Comparison of ENCODE assay signal across 8 cellular contexts in genomic region chr1:44354268-44354839, GRCh38. TPM values are rescaled to one million over a fixed set of nuclear protein-coding genes. Genes with fewer than 3 reads are reported as not detected.
DNase-seq lines count a peak whose midpoint lies in the region; ATAC-seq and TF ChIP-seq lines count a peak whose summit lies in the region.

No MANE protein-coding gene starts in this region.

- H3K79me2 ChIP-seq in mammary epithelial cell (ENCODE audit: insufficient read depth, low read length), result peaks cover 36% of the 10 kb centered on the region

- intact Hi-C loops in mammary epithelial cell (cut with micrococcal nuclease), result no loop called here

- WGBS in mammary epithelial cell (ENCODE audit: low coverage, missing lambda C conversion rate), result 54% methylated on average over 6 of the region's 10 CpGs

- in situ Hi-C loops in mammary epithelial cell (cut with MboI; ENCODE audit: low sequenced_read_pairs in 2 of 2), result no loop called here

- dilution Hi-C loops in mammary epithelial cell (cut with HindIII; ENCODE audit: low sequenced_read_pairs), result no loop called here

- TF ChIP-seq CTCF in AG09309 (IDR thresholded peaks at IDR 0.05; ENCODE audit: control insufficient read depth, insufficient read depth, low read depth, low read length, missing control alignments) (no peak), mammary epithelial cell (conservative IDR thresholded peaks at IDR 0.05 in 1 of 2, IDR thresholded peaks at IDR 0.05 in 1 of 2; ENCODE audit: extremely low read depth in 1 of 2, insufficient read depth in 1 of 2, low read depth in 1 of 2, low read length in 2 of 2) (no peak)

- H3K27ac ChIP-seq in mammary epithelial cell (ENCODE audit: insufficient read depth, low read depth, low read length), result peak overlapping the region; percentile 77
- no peak overlapping the region for H3K27ac ChIP-seq in mucosa of rectum (ENCODE audit: low read depth in 2 of 2, low read length in 2 of 2)

- H3K27me3 ChIP-seq in mammary epithelial cell (ENCODE audit: insufficient read depth, low read length), result no peaks in the 10 kb centered on the region
- H3K27me3 ChIP-seq in mucosa of rectum (ENCODE audit: control insufficient read depth in 2 of 2, insufficient read depth in 2 of 2, low read length in 2 of 2), result no peaks in the 10 kb centered on the region

- H3K36me3 ChIP-seq in mammary epithelial cell (ENCODE audit: insufficient read depth, low read length), result no peaks in the 10 kb centered on the region
- peaks cover 0 to 4% of the 10 kb centered on the region in 2 donors for H3K36me3 ChIP-seq in mucosa of rectum (ENCODE audit: control insufficient read depth in 2 of 2, insufficient read depth in 2 of 2, low read length in 2 of 2)

- no peaks in the 10 kb centered on the region for H4K20me1 ChIP-seq in mammary epithelial cell (ENCODE audit: insufficient read depth, low read length)

- no TSS peak for BruUV-seq in mammary epithelial cell (replicated peaks; lab: Mats Ljungman, UMichigan)

- H3K4me2 ChIP-seq in mammary epithelial cell (ENCODE audit: insufficient read depth, low read depth, low read length), result peak overlapping the region; percentile 81

- H3K9ac ChIP-seq in mammary epithelial cell (ENCODE audit: insufficient read depth, low read length) (peak overlapping the region; percentile 78), mucosa of rectum (ENCODE audit: low read depth in 1 of 2, low read length in 2 of 2) (peak overlapping the region; percentile 42 to 82)

- no peak for DNase-seq in AG09309 (ENCODE audit: low read depth)
- peak; percentile 15 for DNase-seq in HuH-7.5 (ENCODE audit: low spot score)
- peak; percentile 19 for DNase-seq in mammary epithelial cell
- DNase-seq in NCI-H1930 (lab: John Stamatoyannopoulos, UW), result no peak
- DNase-seq in activated CD8-positive, alpha-beta memory T cell treated with anti-CD3 and anti-CD28 coated beads, Interleukin-2, amount 50 U/mL, for 48 hours, result no peak
- no peak for DNase-seq in NCI-H1092 treated with DMSO at 0.1 percent for 48 hours (lab: John Stamatoyannopoulos, UW)

- H3K9me3 ChIP-seq in mammary epithelial cell (replicated peaks; ENCODE audit: insufficient read depth, low read length), result no peaks in the 10 kb centered on the region
- H3K9me3 ChIP-seq in mucosa of rectum (ENCODE audit: control insufficient read depth in 2 of 2, low read length in 2 of 2), result no peaks in the 10 kb centered on the region

- H2AFZ ChIP-seq in mammary epithelial cell (ENCODE audit: low read depth, low read length), result peak overlapping the region; percentile 85

- H3K4me3 ChIP-seq in AG09309 (ENCODE audit: control insufficient read depth, low read depth, low read length) (peak overlapping the region; percentile 97), mammary epithelial cell (replicated peaks in 1 of 3; ENCODE audit: insufficient read depth in 1 of 3, low read depth in 2 of 3, low read length in 3 of 3) (peak overlapping the region; percentile 78 to 98 (median 90)), mucosa of rectum (ENCODE audit: low read length in 2 of 2) (peak overlapping the region; percentile 79 to 84)

- CTCF ChIA-PET in mammary epithelial cell (lab: Charles Lee; ENCODE audit: low non-redundant PET), result no interaction called here

- H3K4me1 ChIP-seq in mammary epithelial cell (ENCODE audit: insufficient read depth, low read length), result peaks cover 6% of the 10 kb centered on the region
- H3K4me1 ChIP-seq in mucosa of rectum (ENCODE audit: control insufficient read depth in 2 of 2, insufficient read depth in 2 of 2, low read length in 2 of 2), result peaks cover 3 to 9% of the 10 kb centered on the region in 2 donors

- no peak for ATAC-seq in HG03025 (IDR thresholded peaks at IDR 0.05; ENCODE audit: low FRiP score, unreplicated experiment)

RNA-seq across cellular contexts. Expression of gene ERI3, which starts 0.7 kb away (rescaled TPM):
- total RNA-seq in mammary epithelial cell, result 10 to 100 TPM; 58.4 to 59.3 TPM
- polyA plus RNA-seq in mammary epithelial cell, result 80.0 TPM
- polyA minus RNA-seq in mammary epithelial cell, result 36.7 TPM

RNA-seq across cellular contexts. Expression of gene RNF220, which starts 50.7 kb away (rescaled TPM):
- total RNA-seq in mammary epithelial cell, result 10 to 100 TPM; 56.4 to 62.8 TPM
- 51.1 TPM for polyA plus RNA-seq in mammary epithelial cell
- polyA minus RNA-seq in mammary epithelial cell, result 23.9 TPM

Comparison
In these comparisons a context has a peak if more than half of its experiments do, and no peak if none do; other contexts are left out.
1. DNase-seq: peak in HuH-7.5 (single experiment) and mammary epithelial cell (single experiment); none in AG09309 (single experiment), NCI-H1930 (0 of 2), activated CD8-positive, alpha-beta memory T cell treated with anti-CD3 and anti-CD28 coated beads, Interleukin-2, amount 50 U/mL, for 48 hours (single experiment) and NCI-H1092 treated with DMSO at 0.1 percent for 48 hours (single experiment).
2. Peak in every context shown above with its lines, with median percentiles within 50 percentile points of each other: H3K4me3 ChIP-seq.